18 cellular contexts compared by ENCODE assay signal in genomic region chr6:75775219-75775618, GRCh38. TPM values are rescaled to one million over a fixed set of nuclear protein-coding genes. Genes with fewer than 3 reads are reported as not detected.
DNase-seq lines count a peak whose midpoint lies in the region; ATAC-seq, FAIRE-seq and TF ChIP-seq lines count a peak whose summit lies in the region.
"Had no signal": no experiment of that assay in that cellular context is flagged by ENCODE, and none has a peak within 500 bp of the region (broad histone marks: within the 10 kb centered on the region; RNA-seq: fewer than 3 reads in every experiment).

No MANE protein-coding gene starts in this region.

- peaks cover 0 to 5% (median 0%) of the 10 kb centered on the region in 7 donors for H3K9me3 Mint-ChIP-seq in CD14-positive monocyte
- no peaks in the 10 kb centered on the region for H3K9me3 Mint-ChIP-seq in CD4-positive, alpha-beta T cell
- H3K9me3 Mint-ChIP-seq: activated naive CD4-positive, alpha-beta T cell treated with anti-CD3 and anti-CD28 coated beads, Interleukin-2, amount 10 ng/mL, durations not matched to agents 7 days and 5 days; naive thymus-derived CD8-positive, alpha-beta T cell had no signal

- CTCF ChIA-PET in CD4-positive, alpha-beta T cell (lab: Charles Lee): interaction anchor here (0.6 kb wide), 1 partner anchor 299 kb away, joined by 3 read pairs; no protein-coding TSS in a partner anchor

- H3K4me1 ChIP-seq in heart right ventricle (peaks cover 0 to 20% (median 6%) of the 10 kb centered on the region in 9 donors), left ventricle myocardium inferior (peaks cover 8% of the 10 kb centered on the region), small intestine (ENCODE audit: control insufficient read depth in 2 of 2, insufficient read depth in 1 of 2, low read depth in 1 of 2, low read length in 1 of 2) (no peaks in the 10 kb centered on the region)

- peaks cover 3 to 4% (median 3%) of the 10 kb centered on the region in 3 donors for H3K27me3 Mint-ChIP-seq in CD14-positive monocyte (ENCODE audit: low read depth in 3 of 3)
- no peaks in the 10 kb centered on the region for H3K27me3 Mint-ChIP-seq in CD4-positive, alpha-beta T cell
- H3K27me3 Mint-ChIP-seq: activated naive CD4-positive, alpha-beta T cell treated with anti-CD3 and anti-CD28 coated beads, Interleukin-2, amount 10 ng/mL, durations not matched to agents 7 days and 5 days had no signal

- FAIRE-seq in small intestine (lab: Jason Lieb, UNC): no peak
- FAIRE-seq: bronchial epithelial cell, endometrium had no signal

- WGBS in heart right ventricle, 2 donors: 57 to 66% methylated on average over 3 of the region's 3 CpGs
- 70 to 82% (median 79%) methylated on average over 3 of the region's 3 CpGs for WGBS in small intestine, 3 donors

- H3K27ac ChIP-seq in heart right ventricle: no peak overlapping the region
- H3K27ac ChIP-seq in left ventricle myocardium inferior (replicated peaks): no peak overlapping the region
- no peak overlapping the region for H3K27ac ChIP-seq in small intestine (ENCODE audit: low read depth in 1 of 2, low read length in 1 of 2)
- no peak overlapping the region for H3K27ac ChIP-seq in CD4-positive, alpha-beta T cell (ENCODE audit: low read depth, low read length)
- H3K27ac ChIP-seq: PC-9, upper lobe of left lung had no signal

- peaks cover 0 to 7% (median 0%) of the 10 kb centered on the region in 9 donors for H3K36me3 ChIP-seq in heart right ventricle
- no peaks in the 10 kb centered on the region for H3K36me3 ChIP-seq in left ventricle myocardium inferior
- no peaks in the 10 kb centered on the region for H3K36me3 ChIP-seq in small intestine (ENCODE audit: control insufficient read depth in 2 of 2, insufficient read depth in 2 of 2, low read length in 2 of 2)
- H3K36me3 ChIP-seq: upper lobe of left lung had no signal

- DNase-seq in heart right ventricle (peak in 1 of 2 donors; percentile 4), left ventricle myocardium inferior (no peak), NCI-H2107 treated with DMSO at 0.1 percent for 48 hours (lab: John Stamatoyannopoulos, UW; ENCODE audit: unreplicated experiment) (peak; percentile 65), small intestine (peak; percentile 27), CD14-positive monocyte (ENCODE audit: low spot score) (no peak), KG1 (lab: John Stamatoyannopoulos, UW) (no peak)
- DNase-seq in CD4-positive, alpha-beta T cell: no peak
- DNase-seq: activated CD8-positive, alpha-beta memory T cell treated with anti-CD3 and anti-CD28 coated beads, Interleukin-2, amount 50 U/mL, for 4 hours; activated naive CD4-positive, alpha-beta T cell treated with anti-CD3 and anti-CD28 coated beads, Interleukin-2, amount 10 ng/mL, durations not matched to agents 7 days and 5 days; DND-41; naive thymus-derived CD8-positive, alpha-beta T cell; PC-9; stimulated activated CD4-positive, alpha-beta T cell treated with anti-CD3 and anti-CD28 coated beads, Interleukin-2, amount 100 ng/mL, for 48 hours; T-helper 1 cell; upper lobe of left lung had no signal

- H3K4me1 Mint-ChIP-seq in CD14-positive monocyte: no peaks in the 10 kb centered on the region
- H3K4me1 Mint-ChIP-seq in CD4-positive, alpha-beta T cell (ENCODE audit: low read depth): no peaks in the 10 kb centered on the region
- H3K4me1 Mint-ChIP-seq: activated naive CD4-positive, alpha-beta T cell treated with anti-CD3 and anti-CD28 coated beads, Interleukin-2, amount 10 ng/mL, durations not matched to agents 7 days and 5 days; naive thymus-derived CD8-positive, alpha-beta T cell had no signal

- H3K27me3 ChIP-seq in heart right ventricle (no peaks in the 10 kb centered on the region), left ventricle myocardium inferior (ENCODE audit: low read depth) (no peaks in the 10 kb centered on the region), small intestine (ENCODE audit: control insufficient read depth in 2 of 2, insufficient read depth in 2 of 2, low read length in 2 of 2) (no peaks in the 10 kb centered on the region)
- H3K27me3 ChIP-seq in CD4-positive, alpha-beta T cell (ENCODE audit: control insufficient read depth, insufficient read depth, low read length): no peaks in the 10 kb centered on the region
- H3K27me3 ChIP-seq: upper lobe of left lung had no signal

- H3K4me3 Mint-ChIP-seq in CD14-positive monocyte: no peak overlapping the region
- H3K4me3 Mint-ChIP-seq in CD4-positive, alpha-beta T cell: no peak overlapping the region
- H3K4me3 Mint-ChIP-seq: activated naive CD4-positive, alpha-beta T cell treated with anti-CD3 and anti-CD28 coated beads, Interleukin-2, amount 10 ng/mL, durations not matched to agents 7 days and 5 days; naive thymus-derived CD8-positive, alpha-beta T cell had no signal

- POLR2A ChIA-PET in CD4-positive, alpha-beta T cell (lab: Charles Lee): no interaction called here

- H3K27ac Mint-ChIP-seq in CD14-positive monocyte: no peak overlapping the region
- no peak overlapping the region for H3K27ac Mint-ChIP-seq in CD4-positive, alpha-beta T cell
- H3K27ac Mint-ChIP-seq: activated naive CD4-positive, alpha-beta T cell treated with anti-CD3 and anti-CD28 coated beads, Interleukin-2, amount 10 ng/mL, durations not matched to agents 7 days and 5 days; naive thymus-derived CD8-positive, alpha-beta T cell had no signal

- TF ChIP-seq CTCF in heart right ventricle (IDR thresholded peaks at IDR 0.05) (no peak), left ventricle myocardium inferior (IDR thresholded peaks at IDR 0.05; ENCODE audit: borderline replicate concordance) (no peak), CD14-positive monocyte (IDR thresholded peaks at IDR 0.05) (no peak)
- TF ChIP-seq CTCF in CD4-positive, alpha-beta T cell (IDR thresholded peaks at IDR 0.05): no peak

- H3K4me3 ChIP-seq in heart right ventricle (no peak overlapping the region), left ventricle myocardium inferior (no peak overlapping the region), small intestine (ENCODE audit: low read depth in 1 of 2, low read length in 2 of 2) (no peak overlapping the region)
- H3K4me3 ChIP-seq: PC-9, upper lobe of left lung had no signal

- peak in 6 of 8 donors; percentile 35 to 73 (median 58) for ATAC-seq in heart right ventricle
- peak; percentile 96 for ATAC-seq in SK-N-SH treated with all-trans-retinoic acid at 6 μM for 48 hours
- ATAC-seq in CD4-positive, alpha-beta T cell (ENCODE audit: poor library complexity): no peak
- ATAC-seq: naive thymus-derived CD8-positive, alpha-beta T cell had no signal

- no peaks in the 10 kb centered on the region for H3K36me3 Mint-ChIP-seq in CD14-positive monocyte
- no peaks in the 10 kb centered on the region for H3K36me3 Mint-ChIP-seq in CD4-positive, alpha-beta T cell (ENCODE audit: low read depth)
- H3K36me3 Mint-ChIP-seq: activated naive CD4-positive, alpha-beta T cell treated with anti-CD3 and anti-CD28 coated beads, Interleukin-2, amount 10 ng/mL, durations not matched to agents 7 days and 5 days; naive thymus-derived CD8-positive, alpha-beta T cell had no signal

- H3K9me3 ChIP-seq in heart right ventricle (no peaks in the 10 kb centered on the region), left ventricle myocardium inferior (replicated peaks) (no peaks in the 10 kb centered on the region), small intestine (ENCODE audit: control insufficient read depth, low read depth) (no peaks in the 10 kb centered on the region)
- no peaks in the 10 kb centered on the region for H3K9me3 ChIP-seq in CD4-positive, alpha-beta T cell (ENCODE audit: control insufficient read depth, low read length)
- H3K9me3 ChIP-seq: upper lobe of left lung had no signal

- intact Hi-C loops in heart right ventricle (cut with DNase I) (no loop called here), left ventricle myocardium inferior (cut with micrococcal nuclease) (no loop called here), CD14-positive monocyte (cut with micrococcal nuclease) (no loop called here)
- intact Hi-C loops in CD4-positive, alpha-beta T cell (cut with DNase I, micrococcal nuclease): no loop called here

TF ChIP-seq in SK-N-SH treated with all-trans-retinoic acid at 6 μM for 48 hours, 23 proteins besides CTCF, POLR2A, EP300 and RAD21 (continues in another document):
- TF ChIP-seq ZNF565 (CRISPR knock-in tag; conservative IDR thresholded peaks at IDR 0.05; ENCODE audit: low read depth) (no peak), ZFP3 (CRISPR knock-in tag; IDR thresholded peaks at IDR 0.05) (no peak), TSHZ2 (CRISPR knock-in tag; IDR thresholded peaks at IDR 0.05) (no peak)

RNA-seq across cellular contexts. Expression of gene MYO6, which starts 26.2 kb away (rescaled TPM):
- total RNA-seq in heart right ventricle: 1 to 10 TPM; 3.5 to 6.8 (median 5.1) TPM
- polyA plus RNA-seq in heart right ventricle: 1 to 10 TPM; 2.4 to 9.7 TPM
- 5.0 TPM for total RNA-seq in left ventricle myocardium inferior
- polyA plus RNA-seq in small intestine: 100 to 1,000 TPM in 2 of 3 donors, 10 to 100 TPM in 1; 43.7 to 140 (median 105) TPM
- not detected for polyA plus RNA-seq in CD14-positive monocyte
- total RNA-seq in CD4-positive, alpha-beta T cell: 1 to 10 TPM in 1 of 2 experiments, under 1 TPM in 1; 0.85 to 1.1 TPM

Comparison
In these comparisons a context has a peak if more than half of its experiments do, and no peak if none do; other contexts are left out.
1. DNase-seq: peak in NCI-H2107 treated with DMSO at 0.1 percent for 48 hours (single experiment) and small intestine (single experiment); none in left ventricle myocardium inferior (single experiment), CD14-positive monocyte (single experiment), KG1 (single experiment) and CD4-positive, alpha-beta T cell (0 of 10).